In the genomic region with DNA sequence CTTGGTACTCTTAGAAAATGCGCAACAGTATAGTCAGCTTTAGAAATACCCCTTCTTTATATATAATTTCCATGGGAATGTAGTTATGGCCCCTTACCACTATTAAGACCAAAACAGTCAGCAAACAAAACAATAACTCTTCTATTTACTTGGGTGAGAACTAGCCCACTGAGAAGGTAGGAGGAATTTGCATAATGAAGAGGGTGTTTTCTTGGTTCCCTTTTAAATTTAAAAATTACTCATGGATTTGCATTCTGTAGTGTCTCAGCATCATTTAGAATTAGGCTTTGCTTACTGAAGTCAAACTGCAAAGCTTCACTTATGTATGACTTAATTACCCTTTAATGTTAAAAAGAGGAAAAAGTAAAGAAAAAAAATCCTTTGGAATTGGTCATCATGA, we compare ENCODE assay signal across 11 cellular contexts.
DNase-seq lines count a peak whose midpoint lies in the region; ATAC-seq lines count a peak whose summit lies in the region.
"Had no signal": no experiment of that assay in that cellular context is flagged by ENCODE, and none has a peak within 500 bp of the region (broad histone marks: within the 10 kb centered on the region; RNA-seq: fewer than 3 reads in every experiment).

No MANE protein-coding gene starts in this region.

- DNase-seq in cerebellum (ENCODE audit: low spot score) (no peak), mesenteric fat pad (ENCODE audit: low spot score) (no peak), OCI-M1 (lab: John Stamatoyannopoulos, UW) (no peak)
- no peak for DNase-seq in stimulated activated effector memory CD8-positive, alpha-beta T cell treated with anti-CD3 and anti-CD28 coated beads, Interleukin-12 subunit alpha, Interleukin-12 subunit beta, amount 100 ng/mL, for 72 hours (ENCODE audit: low spot score in 2 of 2)
- DNase-seq: kidney glomerular epithelial cell, NCI-H1092 had no signal

- peaks cover 12% of the 10 kb centered on the region for H3K9me3 Mint-ChIP-seq in stimulated activated effector memory CD8-positive, alpha-beta T cell treated with anti-CD3 and anti-CD28 coated beads, Interleukin-12 subunit alpha, Interleukin-12 subunit beta, amount 100 ng/mL, for 72 hours
- H3K9me3 Mint-ChIP-seq: activated naive CD4-positive, alpha-beta T cell treated with anti-CD3 and anti-CD28 coated beads, Interleukin-2, amount 50 U/mL, for 24 hours had no signal

- no peaks in the 10 kb centered on the region for H3K4me1 Mint-ChIP-seq in stimulated activated effector memory CD8-positive, alpha-beta T cell treated with anti-CD3 and anti-CD28 coated beads, Interleukin-12 subunit alpha, Interleukin-12 subunit beta, amount 100 ng/mL, for 72 hours
- H3K4me1 Mint-ChIP-seq: activated naive CD4-positive, alpha-beta T cell treated with anti-CD3 and anti-CD28 coated beads, Interleukin-2, amount 50 U/mL, for 24 hours had no signal

- no peak overlapping the region for H3K4me3 Mint-ChIP-seq in stimulated activated effector memory CD8-positive, alpha-beta T cell treated with anti-CD3 and anti-CD28 coated beads, Interleukin-12 subunit alpha, Interleukin-12 subunit beta, amount 100 ng/mL, for 72 hours
- H3K4me3 Mint-ChIP-seq: activated naive CD4-positive, alpha-beta T cell treated with anti-CD3 and anti-CD28 coated beads, Interleukin-2, amount 50 U/mL, for 24 hours had no signal

- ATAC-seq in GM18498 (IDR thresholded peaks at IDR 0.05; ENCODE audit: unreplicated experiment) (peak; percentile 87), GM19397 (IDR thresholded peaks at IDR 0.05; ENCODE audit: unreplicated experiment) (peak; percentile 84), HG02763 (IDR thresholded peaks at IDR 0.05; ENCODE audit: unreplicated experiment) (peak; percentile 88), HG03378 (IDR thresholded peaks at IDR 0.05; ENCODE audit: unreplicated experiment) (peak; percentile 77)
- no peak for ATAC-seq in stimulated activated effector memory CD8-positive, alpha-beta T cell treated with anti-CD3 and anti-CD28 coated beads, Interleukin-12 subunit alpha, Interleukin-12 subunit beta, amount 100 ng/mL, for 72 hours

- H3K27ac Mint-ChIP-seq in stimulated activated effector memory CD8-positive, alpha-beta T cell treated with anti-CD3 and anti-CD28 coated beads, Interleukin-12 subunit alpha, Interleukin-12 subunit beta, amount 100 ng/mL, for 72 hours = no peak overlapping the region
- H3K27ac Mint-ChIP-seq: activated naive CD4-positive, alpha-beta T cell treated with anti-CD3 and anti-CD28 coated beads, Interleukin-2, amount 50 U/mL, for 24 hours had no signal

- no peaks in the 10 kb centered on the region for H3K36me3 Mint-ChIP-seq in stimulated activated effector memory CD8-positive, alpha-beta T cell treated with anti-CD3 and anti-CD28 coated beads, Interleukin-12 subunit alpha, Interleukin-12 subunit beta, amount 100 ng/mL, for 72 hours
- H3K36me3 Mint-ChIP-seq: activated naive CD4-positive, alpha-beta T cell treated with anti-CD3 and anti-CD28 coated beads, Interleukin-2, amount 50 U/mL, for 24 hours had no signal
